ENCODE assay signal across 18 cellular contexts in the genomic region with DNA sequence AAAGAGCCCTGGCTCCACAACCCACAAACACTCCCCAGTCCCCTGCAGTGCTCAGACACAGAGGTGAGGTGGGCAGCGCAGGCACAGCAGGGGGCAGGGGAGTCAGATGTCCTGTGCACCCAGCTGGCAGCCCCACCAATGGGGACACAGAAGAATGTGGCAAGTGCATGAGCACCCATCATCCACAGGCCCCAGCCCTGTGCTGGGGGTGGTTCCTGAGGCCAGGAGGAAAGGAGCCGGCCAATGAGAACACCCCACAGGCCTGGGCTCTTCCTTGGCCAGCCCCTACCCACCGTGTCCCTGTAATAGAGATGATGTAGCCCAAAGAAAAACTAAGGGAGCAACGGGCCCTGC. TPM values are rescaled to one million over a fixed set of nuclear protein-coding genes. Genes with fewer than 3 reads are reported as not detected.
DNase-seq lines count a peak whose midpoint lies in the region; ATAC-seq and TF ChIP-seq lines count a peak whose summit lies in the region.
"Had no signal": no experiment of that assay in that cellular context is flagged by ENCODE, and none has a peak within 500 bp of the region (broad histone marks: within the 10 kb centered on the region; RNA-seq: fewer than 3 reads in every experiment).

No MANE protein-coding gene starts in this region.

- H3K36me3 Mint-ChIP-seq in CD4-positive, CD25-positive, alpha-beta regulatory T cell: peaks cover 9% of the 10 kb centered on the region
- H3K36me3 Mint-ChIP-seq in GM23338 (ENCODE audit: low read depth) (peaks cover 19% of the 10 kb centered on the region), chondrocyte (ENCODE audit: low read depth) (peaks cover 2% of the 10 kb centered on the region)

- peaks cover 0 to 1% (median 0%) of the 10 kb centered on the region in 7 donors for H3K9me3 Mint-ChIP-seq in CD4-positive, CD25-positive, alpha-beta regulatory T cell
- H3K9me3 Mint-ChIP-seq in GM23338 (no peaks in the 10 kb centered on the region; the same call in 2 of the 3 replicates), chondrocyte (ENCODE audit: low read depth) (no peaks in the 10 kb centered on the region)
- H3K9me3 Mint-ChIP-seq: activated B cell treated with CpG ODN at 0.5 μM for 24 hours, brain, neural progenitor cell had no signal

- no peak overlapping the region for H2AFZ ChIP-seq in GM23338
- H2AFZ ChIP-seq: neural progenitor cell had no signal

- peaks cover 12% of the 10 kb centered on the region for H3K79me2 ChIP-seq in GM23338 (replicated peaks; ENCODE audit: insufficient read depth)

- H3K27me3 ChIP-seq in CD4-positive, CD25-positive, alpha-beta regulatory T cell (ENCODE audit: control insufficient read depth, insufficient read depth, low read length): no peaks in the 10 kb centered on the region
- no peaks in the 10 kb centered on the region for H3K27me3 ChIP-seq in GM23338 (ENCODE audit: insufficient read depth)
- H3K27me3 ChIP-seq: dorsolateral prefrontal cortex, esophagus squamous epithelium, neural progenitor cell had no signal

- no peaks in the 10 kb centered on the region for H3K9me2 ChIP-seq in GM23338 (ENCODE audit: insufficient read depth)

- no peak overlapping the region for H3K27ac ChIP-seq in CD4-positive, CD25-positive, alpha-beta regulatory T cell (ENCODE audit: insufficient read depth, low read length, poor library complexity, severe bottlenecking)
- no peak overlapping the region for H3K27ac ChIP-seq in GM23338 (ENCODE audit: low read depth)
- H3K27ac ChIP-seq in skin epidermis: peak overlapping the region in 14 of 21 experiments; percentile 54 to 85 (median 70)
- H3K27ac ChIP-seq: neural progenitor cell had no signal

- no peaks in the 10 kb centered on the region for H3K9me3 ChIP-seq in CD4-positive, CD25-positive, alpha-beta regulatory T cell (ENCODE audit: control insufficient read depth in 2 of 2, low read length in 2 of 2)
- H3K9me3 ChIP-seq: esophagus squamous epithelium had no signal

- H3K4me1 Mint-ChIP-seq in CD4-positive, CD25-positive, alpha-beta regulatory T cell: peaks cover 5 to 56% (median 24%) of the 10 kb centered on the region in 4 donors
- H3K4me1 Mint-ChIP-seq in GM23338: peaks cover 18% of the 10 kb centered on the region; the same call in 2 of the 3 replicates
- H3K4me1 Mint-ChIP-seq in chondrocyte (ENCODE audit: low read depth): peaks cover 25% of the 10 kb centered on the region

- no peak overlapping the region for H3K4me2 ChIP-seq in GM23338
- H3K4me2 ChIP-seq: neural progenitor cell had no signal

- no peaks in the 10 kb centered on the region for H3K27me3 Mint-ChIP-seq in CD4-positive, CD25-positive, alpha-beta regulatory T cell
- H3K27me3 Mint-ChIP-seq in GM23338 (ENCODE audit: insufficient read depth, low read depth, poor library complexity) (peaks cover 20% of the 10 kb centered on the region), chondrocyte (ENCODE audit: low read depth) (no peaks in the 10 kb centered on the region)
- H3K27me3 Mint-ChIP-seq: activated B cell treated with CpG ODN at 0.5 μM for 24 hours; activated CD8-positive, alpha-beta memory T cell treated with anti-CD3 and anti-CD28 coated beads, Interleukin-2, amount 10 ng/mL, durations not matched to agents 7 days and 5 days; brain had no signal

- H3K4me1 ChIP-seq in CD4-positive, CD25-positive, alpha-beta regulatory T cell (ENCODE audit: control insufficient read depth, insufficient read depth, low read length, poor library complexity, severe bottlenecking): peaks cover 26% of the 10 kb centered on the region
- H3K4me1 ChIP-seq in GM23338 (ENCODE audit: insufficient read depth): no peaks in the 10 kb centered on the region

- H3K27ac Mint-ChIP-seq in CD4-positive, CD25-positive, alpha-beta regulatory T cell: peak overlapping the region in 2 of 3 donors; percentile 86 to 92
- no peak overlapping the region for H3K27ac Mint-ChIP-seq in GM23338
- peak overlapping the region; percentile 81 for H3K27ac Mint-ChIP-seq in chondrocyte (ENCODE audit: unreplicated experiment)
- H3K27ac Mint-ChIP-seq: activated B cell treated with CpG ODN at 0.5 μM for 24 hours; activated CD8-positive, alpha-beta memory T cell treated with anti-CD3 and anti-CD28 coated beads, Interleukin-2, amount 10 ng/mL, durations not matched to agents 7 days and 5 days; brain had no signal

- no peak for ATAC-seq in CD4-positive, CD25-positive, alpha-beta regulatory T cell (ENCODE audit: low read depth in 2 of 2)
- ATAC-seq in GM23338: peak; percentile 69
- no peak for ATAC-seq in omental fat pad (ENCODE audit: low FRiP score)

- peaks cover 5% of the 10 kb centered on the region for H3K36me3 ChIP-seq in CD4-positive, CD25-positive, alpha-beta regulatory T cell (ENCODE audit: control insufficient read depth, insufficient read depth, low read length)
- no peaks in the 10 kb centered on the region; the same call in 1 of the 2 replicates for H3K36me3 ChIP-seq in GM23338 (ENCODE audit: insufficient read depth)
- H3K36me3 ChIP-seq: neural progenitor cell had no signal

- no peak for DNase-seq in CD4-positive, CD25-positive, alpha-beta regulatory T cell
- DNase-seq in GM23338 (ENCODE audit: low spot score): no peak
- DNase-seq in chondrocyte (ENCODE audit: low spot score): no peak
- no peak for DNase-seq in omental fat pad (ENCODE audit: low spot score)
- DNase-seq in T-helper 1 cell: no peak
- DNase-seq in NCI-H345 (lab: John Stamatoyannopoulos, UW): no peak
- DNase-seq in GF-D8 (lab: John Stamatoyannopoulos, UW): no peak
- DNase-seq: activated B cell treated with CpG ODN at 0.5 μM for 24 hours; activated CD8-positive, alpha-beta memory T cell treated with anti-CD3 and anti-CD28 coated beads, Interleukin-2, amount 10 ng/mL, durations not matched to agents 7 days and 5 days; AML-193; dorsolateral prefrontal cortex; esophagus squamous epithelium; NCI-H1417; NCI-H2171 treated with DMSO at 0.1 percent for 48 hours; retina had no signal

- H3K4me3 Mint-ChIP-seq in CD4-positive, CD25-positive, alpha-beta regulatory T cell: peak overlapping the region in 1 of 4 donors; percentile 63
- H3K4me3 Mint-ChIP-seq in GM23338 (no peak overlapping the region), chondrocyte (ENCODE audit: unreplicated experiment) (no peak overlapping the region)
- H3K4me3 Mint-ChIP-seq: activated CD8-positive, alpha-beta memory T cell treated with anti-CD3 and anti-CD28 coated beads, Interleukin-2, amount 10 ng/mL, durations not matched to agents 7 days and 5 days; brain; neural progenitor cell had no signal

- H3F3A ChIP-seq in GM23338 (replicated peaks; ENCODE audit: low read depth): no peaks in the 10 kb centered on the region

- TF ChIP-seq CTCF in GM23338 (conservative IDR thresholded peaks at IDR 0.05; ENCODE audit: low read depth in 2 of 2) (no peak), chondrocyte (IDR thresholded peaks at IDR 0.05) (no peak), omental fat pad (IDR thresholded peaks at IDR 0.05) (no peak)

- no peak overlapping the region for H3K4me3 ChIP-seq in CD4-positive, CD25-positive, alpha-beta regulatory T cell (ENCODE audit: low read depth, low read length)
- H3K4me3 ChIP-seq in GM23338 (no peak overlapping the region), skin epidermis (no peak overlapping the region)
- H3K4me3 ChIP-seq: esophagus squamous epithelium, neural progenitor cell had no signal

- H4K20me1 ChIP-seq in GM23338 (replicated peaks; ENCODE audit: insufficient read depth): peaks cover 6% of the 10 kb centered on the region

RNA-seq across cellular contexts. Expression of a gene that starts 9.3 kb away (rescaled TPM):
- 8.2 TPM for total RNA-seq in CD4-positive, CD25-positive, alpha-beta regulatory T cell
- 10 to 100 TPM; 13.3 to 29.8 (median 19.7) TPM for polyA plus RNA-seq in CD4-positive, CD25-positive, alpha-beta regulatory T cell
- total RNA-seq in GM23338 (2014; rRNA removed; shearing (Covaris generic)): 19.2 and 27.8 TPM in 2 replicates
- 15.2 and 17.4 TPM in 2 replicates for polyA plus RNA-seq in GM23338 (2016; fragmentation: Nextera tagmentation; extraction: Ambion mirVana)
- total RNA-seq in chondrocyte (4.9 to 5.3 TPM (median 5.0 TPM) in 3 replicates), omental fat pad (1 to 10 TPM; 4.3 to 7.6 (median 6.1) TPM)

RNA-seq across cellular contexts. Expression of a gene that starts 9.3 kb away (rescaled TPM):
- total RNA-seq in CD4-positive, CD25-positive, alpha-beta regulatory T cell: 18.8 TPM
- 10 to 100 TPM in 2 of 4 donors, 1 to 10 TPM in 2; 7.5 to 12.6 (median 10.9) TPM for polyA plus RNA-seq in CD4-positive, CD25-positive, alpha-beta regulatory T cell
- 17.4 and 19.2 TPM in 2 replicates for total RNA-seq in GM23338 (2014; rRNA removed; shearing (Covaris generic))
- 7.8 and 9.4 TPM in 2 replicates for polyA plus RNA-seq in GM23338 (2016; fragmentation: Nextera tagmentation; extraction: Ambion mirVana)
- total RNA-seq in chondrocyte (15.6 to 24.5 TPM (median 18.2 TPM) in 3 replicates), omental fat pad (10 to 100 TPM in 3 of 4 donors, 1 to 10 TPM in 1; 7.6 to 12.6 (median 10.4) TPM)

Comparison
In these comparisons a context has a peak if more than half of its experiments do, and no peak if none do; other contexts are left out.
1. H3K27ac ChIP-seq: peak in skin epidermis (14 of 21); none in CD4-positive, CD25-positive, alpha-beta regulatory T cell (single experiment) and GM23338 (single experiment).